In genomic region chr17:79510071-79510470, GRCh38 we compare ENCODE assay signal across 6 cellular contexts.
"Had no signal": no experiment of that assay in that cellular context is flagged by ENCODE, and none has a peak within 500 bp of the region (broad histone marks: within the 10 kb centered on the region; RNA-seq: fewer than 3 reads in every experiment).

No MANE protein-coding gene starts in this region.

- H3K27ac ChIP-seq: HL-60 had no signal

- DNase-seq: IMR-90 had no signal

- H3K27ac Mint-ChIP-seq: IgD-negative memory B cell had no signal

- ATAC-seq: HepG2, K562 had no signal

- H3K4me1 Mint-ChIP-seq: IgD-negative memory B cell had no signal

- FAIRE-seq: HepG2, HTR-8/SVneo, K562 had no signal

- H3K4me3 Mint-ChIP-seq: IgD-negative memory B cell had no signal

- H3K4me3 ChIP-seq: K562 had no signal
